ENCODE assay signal across 31 cellular contexts in genomic region chrX:84144991-84145390, GRCh38. TPM values are rescaled to one million over a fixed set of nuclear protein-coding genes. Genes with fewer than 3 reads are reported as not detected.
"Had no signal": no experiment of that assay in that cellular context is flagged by ENCODE, and none has a peak within 500 bp of the region (broad histone marks: within the 10 kb centered on the region; RNA-seq: fewer than 3 reads in every experiment).

No MANE protein-coding gene starts in this region.

- H3K9me3 ChIP-seq: ovary, psoas muscle, right lobe of liver, sigmoid colon, suprapubic skin, testis, tibial artery, transverse colon, upper lobe of right lung, uterus had no signal

- ATAC-seq: natural killer cell; psoas muscle; right cardiac atrium; right lobe of liver; stimulated activated memory B cell treated with anti-CD40 and anti-IgM and Interleukin-4, amounts not matched to agents 10 μg/mL and 1 μg/mL and 100 μg/mL, for 72 hours; stimulated activated naive CD8-positive, alpha-beta T cell treated with anti-CD3 and anti-CD28 coated beads, Interleukin-15, amount 100 ng/mL, for 72 hours; stimulated activated naive CD8-positive, alpha-beta T cell treated with anti-CD3 and anti-CD28 coated beads, Interleukin-15, Interleukin-2, amounts not matched to agents 100 U/mL and 50 U/mL, for 24 hours; upper lobe of right lung had no signal

- H3K36me3 Mint-ChIP-seq: natural killer cell; neural progenitor cell; stimulated activated memory B cell treated with anti-CD40 and anti-IgM and Interleukin-4, amounts not matched to agents 10 μg/mL and 1 μg/mL and 100 μg/mL, for 72 hours; type B pancreatic cell had no signal

- H3K9me3 Mint-ChIP-seq: neural progenitor cell; stimulated activated naive CD8-positive, alpha-beta T cell treated with anti-CD3 and anti-CD28 coated beads, Interleukin-15, amount 100 ng/mL, for 72 hours; type B pancreatic cell had no signal

- H3K4me2 ChIP-seq: neural progenitor cell, smooth muscle cell had no signal

- H3K36me3 ChIP-seq: neural progenitor cell, ovary, right lobe of liver, sigmoid colon, spleen, suprapubic skin, tibial artery, transverse colon, upper lobe of right lung, uterus had no signal

- H3K27me3 ChIP-seq: neural progenitor cell, ovary, right lobe of liver, sigmoid colon, spleen, suprapubic skin, testis, tibial artery, transverse colon, upper lobe of right lung, uterus had no signal

- H2AFZ ChIP-seq: neural progenitor cell, parathyroid adenoma had no signal

- H3K4me1 ChIP-seq: neural progenitor cell, parathyroid adenoma, psoas muscle, right lobe of liver, sigmoid colon, spleen, suprapubic skin, testis, tibial artery, transverse colon, upper lobe of right lung, uterus had no signal

- H3K79me2 ChIP-seq: parathyroid adenoma had no signal

- H3K4me1 Mint-ChIP-seq: natural killer cell; nephron; neural progenitor cell; stimulated activated memory B cell treated with anti-CD40 and anti-IgM and Interleukin-4, amounts not matched to agents 10 μg/mL and 1 μg/mL and 100 μg/mL, for 72 hours; stimulated activated naive CD8-positive, alpha-beta T cell treated with anti-CD3 and anti-CD28 coated beads, Interleukin-15, amount 100 ng/mL, for 72 hours had no signal

- H3K4me3 Mint-ChIP-seq: natural killer cell; nephron; neural progenitor cell; stimulated activated memory B cell treated with anti-CD40 and anti-IgM and Interleukin-4, amounts not matched to agents 10 μg/mL and 1 μg/mL and 100 μg/mL, for 72 hours; stimulated activated naive CD8-positive, alpha-beta T cell treated with anti-CD3 and anti-CD28 coated beads, Interleukin-15, amount 100 ng/mL, for 72 hours; type B pancreatic cell had no signal

- H3K27ac Mint-ChIP-seq: natural killer cell; nephron; neural progenitor cell; progenitor cell of endocrine pancreas; stimulated activated memory B cell treated with anti-CD40 and anti-IgM and Interleukin-4, amounts not matched to agents 10 μg/mL and 1 μg/mL and 100 μg/mL, for 72 hours; stimulated activated naive CD8-positive, alpha-beta T cell treated with anti-CD3 and anti-CD28 coated beads, Interleukin-15, amount 100 ng/mL, for 72 hours; type B pancreatic cell had no signal

- H3K9ac ChIP-seq: neural progenitor cell, parathyroid adenoma had no signal

- H3K27ac ChIP-seq: neural progenitor cell, ovary, parathyroid adenoma, psoas muscle, right lobe of liver, sigmoid colon, spleen, suprapubic skin, testis, tibial artery, transverse colon, upper lobe of right lung, uterus had no signal

- H3K27me3 Mint-ChIP-seq: progenitor cell of endocrine pancreas; stimulated activated memory B cell treated with anti-CD40 and anti-IgM and Interleukin-4, amounts not matched to agents 10 μg/mL and 1 μg/mL and 100 μg/mL, for 72 hours; stimulated activated naive CD8-positive, alpha-beta T cell treated with anti-CD3 and anti-CD28 coated beads, Interleukin-15, amount 100 ng/mL, for 72 hours; type B pancreatic cell had no signal

- DNase-seq: natural killer cell; occipital lobe; ovary; posterior cingulate gyrus; psoas muscle; right cardiac atrium; right lobe of liver; sigmoid colon; spleen; stimulated activated CD4-positive, alpha-beta T cell treated with anti-CD3 and anti-CD28 coated beads, Interleukin-12 subunit alpha, Interleukin-12 subunit beta, amount 100 ng/mL, for 4 hours; stimulated activated CD4-positive, alpha-beta T cell treated with anti-CD3 and anti-CD28 coated beads, Interleukin-1b, Interleukin-23, amount 100 ng/mL, for 48 hours; stimulated activated CD4-positive, alpha-beta T cell treated with anti-CD3 and anti-CD28 coated beads, Interleukin-4, amount 100 ng/mL, for 1 hour; stimulated activated CD4-positive, alpha-beta T cell treated with anti-CD3 and anti-CD28 coated beads, Interleukin-4, amount 100 ng/mL, for 4 hours; stimulated activated CD8-positive, alpha-beta memory T cell treated with anti-CD3 and anti-CD28 coated beads, Interleukin-4, amount 100 ng/mL, for 48 hours; stimulated activated naive CD4-positive, alpha-beta T cell; stimulated activated naive CD8-positive, alpha-beta T cell treated with anti-CD3 and anti-CD28 coated beads, Interleukin-15, amount 100 ng/mL, for 72 hours; stimulated activated naive CD8-positive, alpha-beta T cell treated with anti-CD3 and anti-CD28 coated beads, Interleukin-15, Interleukin-2, amounts not matched to agents 100 U/mL and 50 U/mL, for 24 hours; substantia nigra; testis; tibial artery; transverse colon; upper lobe of right lung; uterus had no signal

- H3K4me3 ChIP-seq: neural progenitor cell, ovary, psoas muscle, right lobe of liver, sigmoid colon, smooth muscle cell, spleen, suprapubic skin, testis, tibial artery, transverse colon, upper lobe of right lung, uterus had no signal

RNA-seq across cellular contexts. Expression of gene RPS6KA6, which starts 43.0 kb away (rescaled TPM):
- total RNA-seq: natural killer cell had no signal
